1 cellular context compared by ENCODE assay signal in the genomic region with DNA sequence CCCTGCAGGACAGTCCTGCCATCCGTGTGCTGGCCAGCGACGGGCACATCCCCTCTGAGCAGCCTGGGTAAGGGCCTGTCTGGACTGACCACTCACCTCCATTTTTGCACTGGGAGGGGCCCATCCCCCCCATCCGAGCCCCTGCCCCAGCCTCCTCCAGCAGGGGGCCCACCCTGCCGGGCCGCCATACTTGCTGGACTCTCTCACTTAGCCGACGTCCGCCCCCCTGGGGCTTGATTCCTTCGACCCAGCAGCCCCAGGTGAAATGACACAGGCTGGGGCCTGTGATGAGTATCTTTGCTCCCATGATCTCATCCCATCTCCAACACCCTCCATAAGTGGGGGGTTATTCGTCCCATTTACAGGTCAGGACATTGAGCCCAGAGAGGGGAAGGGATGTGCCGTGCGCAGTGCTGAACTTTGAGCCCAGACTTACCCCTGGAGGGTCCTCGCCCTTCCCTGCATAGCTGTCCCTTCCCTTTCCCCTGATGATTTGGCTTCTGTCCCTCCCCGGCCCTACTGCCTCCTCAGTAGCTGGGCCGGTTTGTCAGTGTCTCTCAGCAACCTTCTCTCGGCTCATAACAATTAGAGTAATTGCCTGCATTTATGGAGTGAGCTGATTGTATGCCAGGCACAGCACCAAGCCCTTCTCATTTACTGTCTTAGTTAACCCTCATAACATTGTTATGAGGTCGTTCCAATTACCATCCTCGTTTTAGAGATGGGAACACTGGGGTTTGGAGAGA.
TF ChIP-seq lines count a peak whose summit lies in the region.

No MANE protein-coding gene starts in this region.

TF ChIP-seq in HepG2, 621 proteins besides CTCF, POLR2A, EP300 and RAD21 (continued from another document):
- peak; percentile 54; the same call in 1 of the 2 replicates for TF ChIP-seq KDM1A (CRISPR knock-in tag; IDR thresholded peaks at IDR 0.05)
- TF ChIP-seq RARA (CRISPR knock-in tag; IDR thresholded peaks at IDR 0.05), result no peak
